Comparison of ENCODE assay signal across 17 cellular contexts in the genomic region with DNA sequence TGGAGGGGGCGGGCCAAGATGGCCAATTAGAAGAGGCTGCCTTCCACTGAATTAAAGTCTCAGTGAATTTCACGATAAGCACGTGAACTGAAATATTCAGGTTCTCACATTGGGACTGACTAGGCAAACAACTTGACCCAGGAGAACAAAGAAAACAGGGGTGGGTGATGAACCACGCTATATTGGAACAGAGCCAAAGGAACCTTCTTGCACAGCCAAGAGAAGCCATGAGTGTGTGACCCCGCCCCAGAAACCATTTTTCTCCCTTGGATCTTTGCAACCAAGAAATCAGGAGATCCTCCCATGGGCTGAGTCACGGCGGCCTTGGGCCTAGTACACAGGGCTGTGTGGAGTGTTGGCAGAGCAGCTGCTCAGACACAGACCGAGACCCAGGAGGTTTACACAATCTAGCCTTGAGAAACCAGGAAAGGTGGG. TPM values are rescaled to one million over a fixed set of nuclear protein-coding genes. Genes with fewer than 3 reads are reported as not detected.
A peak's percentile ranks its signal among the peaks of the same experiment; 100 is the strongest.
DNase-seq lines count a peak whose midpoint lies in the region; ATAC-seq and TF ChIP-seq lines count a peak whose summit lies in the region.
"Had no signal": no experiment of that assay in that cellular context is flagged by ENCODE, and none has a peak within 500 bp of the region (broad histone marks: within the 10 kb centered on the region; RNA-seq: fewer than 3 reads in every experiment).

No MANE protein-coding gene starts in this region.

- H3K4me1 ChIP-seq in right cardiac atrium (ENCODE audit: control insufficient read depth, insufficient read depth, low read length), result no peaks in the 10 kb centered on the region
- peaks cover 0 to 47% (median 3%) of the 10 kb centered on the region in 5 donors for H3K4me1 ChIP-seq in subcutaneous abdominal adipose tissue (ENCODE audit: control insufficient read depth in 5 of 5, insufficient read depth in 5 of 5, low read length in 5 of 5)
- no peaks in the 10 kb centered on the region for H3K4me1 ChIP-seq in BE2C

- H3K9me3 ChIP-seq in right cardiac atrium (ENCODE audit: control insufficient read depth, low read length) (no peaks in the 10 kb centered on the region), subcutaneous abdominal adipose tissue (ENCODE audit: control insufficient read depth in 5 of 5, low read length in 5 of 5) (no peaks in the 10 kb centered on the region), BE2C (no peaks in the 10 kb centered on the region; the same call in 1 of the 2 replicates)

- H3K27ac ChIP-seq in right cardiac atrium (ENCODE audit: low read length) (peak overlapping the region; percentile 80), subcutaneous abdominal adipose tissue (ENCODE audit: low read depth, low read length) (peak overlapping the region; percentile 59), caudate nucleus (ENCODE audit: low read depth, low read length) (no peak overlapping the region)

- peak overlapping the region in 1 of 5 donors; percentile 48 for H3K9ac ChIP-seq in subcutaneous abdominal adipose tissue (ENCODE audit: low read length in 5 of 5)

- no peak for TF ChIP-seq CTCF in BE2C (IDR thresholded peaks at IDR 0.05; ENCODE audit: low read depth, low read length)

- H3K27me3 ChIP-seq in right cardiac atrium (ENCODE audit: control insufficient read depth, insufficient read depth) (no peaks in the 10 kb centered on the region), subcutaneous abdominal adipose tissue (ENCODE audit: control insufficient read depth in 5 of 5, insufficient read depth in 4 of 5, low read length in 5 of 5) (peaks cover 4 to 12% (median 11%) of the 10 kb centered on the region in 5 donors), BE2C (peaks cover 52% of the 10 kb centered on the region)

- intact Hi-C loops in right cardiac atrium (cut with DNase I), result no loop called here

- peak; percentile 82 to 91 for ATAC-seq in right cardiac atrium
- no peak for ATAC-seq in GM21367 (IDR thresholded peaks at IDR 0.05; ENCODE audit: unreplicated experiment)

- 62% methylated on average over 8 of the region's 8 CpGs for WGBS in right cardiac atrium

- H3K4me3 ChIP-seq in right cardiac atrium (ENCODE audit: low read length) (no peak overlapping the region), subcutaneous abdominal adipose tissue (ENCODE audit: low read depth in 1 of 5, low read length in 5 of 5) (peak overlapping the region in 1 of 5 donors; percentile 13), BE2C (ENCODE audit: low read depth, low read length) (no peak overlapping the region)

- DNase-seq in NCI-H2227 (lab: John Stamatoyannopoulos, UW; ENCODE audit: unreplicated experiment) (peak; percentile 56), NCI-H2227 treated with DMSO at 0.1 percent for 48 hours (lab: John Stamatoyannopoulos, UW) (no peak), amniotic epithelial cell (ENCODE audit: low read depth) (peak; percentile 25), right cardiac atrium (peak; percentile 81 to 83 (median 83)), BE2C (no peak), caudate nucleus (lab: John Stamatoyannopoulos, UW) (no peak)
- DNase-seq: activated naive CD4-positive, alpha-beta T cell; GOT3; islet precursor cell; NCI-H187 treated with DMSO at 0.1 percent for 48 hours; OCI-M1; stimulated activated CD8-positive, alpha-beta memory T cell treated with anti-CD3 and anti-CD28 coated beads, Interleukin-4, amount 100 ng/mL, for 48 hours had no signal

- H3K36me3 ChIP-seq in subcutaneous abdominal adipose tissue (ENCODE audit: control insufficient read depth in 5 of 5, insufficient read depth in 5 of 5, low read length in 5 of 5) (peaks cover 0 to 3% (median 0%) of the 10 kb centered on the region in 5 donors), BE2C (no peaks in the 10 kb centered on the region)

RNA-seq across cellular contexts. Expression of gene ERICH4, which starts 36.8 kb away (rescaled TPM):
- not detected for total RNA-seq in right cardiac atrium
- not detected for polyA plus RNA-seq in right cardiac atrium
- 0.46 TPM for polyA plus RNA-seq in BE2C (2012; ENCODE audit: insufficient read depth, insufficient read length, low read depth)
- total RNA-seq: cerebellum; T-helper 2 cell treated with Interferon-gamma antibody and Interleukin-4, amounts not matched to agents 100 ng/mL and 5 ng/mL, for 36 hours had no signal
- polyA plus RNA-seq: neural cell had no signal

RNA-seq across cellular contexts. Expression of gene DMAC2, which starts 40.1 kb away (rescaled TPM):
- 10 to 100 TPM; 52.6 to 86.8 (median 77.5) TPM for total RNA-seq in right cardiac atrium
- polyA plus RNA-seq in right cardiac atrium, result 84.9 TPM
- 144 TPM for polyA plus RNA-seq in BE2C (2012; ENCODE audit: insufficient read depth, insufficient read length, low read depth)

RNA-seq across cellular contexts. Expression of gene B3GNT8, which starts 52.6 kb away (rescaled TPM):
- total RNA-seq in right cardiac atrium, result 1 to 10 TPM; 2.0 to 3.6 (median 3.1) TPM
- polyA plus RNA-seq in right cardiac atrium, result 3.4 TPM
- polyA plus RNA-seq in BE2C (2012; ENCODE audit: insufficient read depth, insufficient read length, low read depth), result 14.8 TPM
- polyA plus RNA-seq: neural cell had no signal

Comparison
In these comparisons a context has a peak if more than half of its experiments do, and no peak if none do; other contexts are left out.
1. DNase-seq: peak in NCI-H2227 (single experiment), amniotic epithelial cell (single experiment) and right cardiac atrium (3 of 3); none in NCI-H2227 treated with DMSO at 0.1 percent for 48 hours (single experiment), BE2C (single experiment) and caudate nucleus (0 of 61).